ENCODE assay signal across 1 cellular context in genomic region chr9:123929870-123930831, GRCh38.
TF ChIP-seq lines count a peak whose summit lies in the region.

Gene DENND1A, minus strand, starts transcription at chr9:123930126. Its CDS starts 221 bp downstream, at chr9:123929905.

TF ChIP-seq in HepG2, 621 proteins besides CTCF, POLR2A, EP300 and RAD21 (continued from another document and continues in another):
- no peak for TF ChIP-seq ELK4 (CRISPR knock-in tag; IDR thresholded peaks at IDR 0.05; ENCODE audit: borderline replicate concordance)
- TF ChIP-seq ZNF646 (CRISPR knock-in tag; IDR thresholded peaks at IDR 0.05) = no peak
- TF ChIP-seq ZNF570 (CRISPR knock-in tag; IDR thresholded peaks at IDR 0.05; ENCODE audit: borderline replicate concordance) = no peak
- TF ChIP-seq MATR3 (CRISPR knock-in tag; IDR thresholded peaks at IDR 0.05) = no peak
- TF ChIP-seq SALL2 (CRISPR knock-in tag; IDR thresholded peaks at IDR 0.05) = 0 out of 2 replicates have a peak, but pooled peaks have one; percentile 44
- peak; percentile 57 for TF ChIP-seq DMAP1 (CRISPR knock-in tag; IDR thresholded peaks at IDR 0.05)
- TF ChIP-seq GATAD1 (CRISPR knock-in tag; IDR thresholded peaks at IDR 0.05) = no peak
- no peak for TF ChIP-seq ZNF691 (CRISPR knock-in tag; IDR thresholded peaks at IDR 0.05; ENCODE audit: borderline replicate concordance, low read depth)
- no peak for TF ChIP-seq PRPF4 (IDR thresholded peaks at IDR 0.05; ENCODE audit: low read depth, low read length, poor library complexity, severe bottlenecking)
- TF ChIP-seq ARNTL (CRISPR knock-in tag; IDR thresholded peaks at IDR 0.05) = peak; percentile 44; the same call in 1 of the 2 replicates
- no peak for TF ChIP-seq ATF4 (CRISPR knock-in tag; IDR thresholded peaks at IDR 0.05)
- TF ChIP-seq RFX1 (IDR thresholded peaks at IDR 0.05) = no peak
- TF ChIP-seq BRD4 (CRISPR knock-in tag; IDR thresholded peaks at IDR 0.05) = 0 out of 2 replicates have a peak, but pooled peaks have one; percentile 5
- TF ChIP-seq CERS6 (CRISPR knock-in tag; IDR thresholded peaks at IDR 0.05) = no peak
- no peak for TF ChIP-seq ZFYVE20 (CRISPR knock-in tag; IDR thresholded peaks at IDR 0.05; ENCODE audit: borderline replicate concordance, low read depth)
- TF ChIP-seq ZNF362 (CRISPR knock-in tag; IDR thresholded peaks at IDR 0.05; ENCODE audit: borderline replicate concordance) = no peak
- TF ChIP-seq ZNF124 (CRISPR knock-in tag; IDR thresholded peaks at IDR 0.05) = no peak; the same call in 1 of the 2 replicates
- no peak; the same call in 1 of the 2 replicates for TF ChIP-seq STAG1 (CRISPR knock-in tag; IDR thresholded peaks at IDR 0.05)
- no peak for TF ChIP-seq ZNF280D (CRISPR knock-in tag; IDR thresholded peaks at IDR 0.05)
- no peak for TF ChIP-seq ZMAT3 (CRISPR knock-in tag; conservative IDR thresholded peaks at IDR 0.05)
- no peak for TF ChIP-seq ZNF44 (CRISPR knock-in tag; IDR thresholded peaks at IDR 0.05)
- no peak for TF ChIP-seq TRIM22 (IDR thresholded peaks at IDR 0.05)
- no peak for TF ChIP-seq KAT2B (IDR thresholded peaks at IDR 0.05; ENCODE audit: borderline replicate concordance, low read depth, low read length)
- no peak for TF ChIP-seq ZFP41 (CRISPR knock-in tag; IDR thresholded peaks at IDR 0.05; ENCODE audit: borderline replicate concordance)
- TF ChIP-seq SNAPC2 (CRISPR knock-in tag; IDR thresholded peaks at IDR 0.05) = no peak
- peak; percentile 39; the same call in 1 of the 2 replicates for TF ChIP-seq ZNF350 (CRISPR knock-in tag; IDR thresholded peaks at IDR 0.05; ENCODE audit: borderline replicate concordance, low read depth)
- TF ChIP-seq ZNF615 (CRISPR knock-in tag; IDR thresholded peaks at IDR 0.05; ENCODE audit: borderline replicate concordance) = no peak
- TF ChIP-seq ZNF30 (CRISPR knock-in tag; IDR thresholded peaks at IDR 0.05) = 0 out of 2 replicates have a peak, but pooled peaks have one; percentile 68
- TF ChIP-seq MXI1 (IDR thresholded peaks at IDR 0.05; ENCODE audit: borderline replicate concordance, low read depth, low read length) = 0 out of 3 replicates have a peak, but pooled peaks have one; percentile 0
- no peak for TF ChIP-seq FLYWCH1 (CRISPR knock-in tag; IDR thresholded peaks at IDR 0.05)
- TF ChIP-seq ZNF407 (CRISPR knock-in tag; IDR thresholded peaks at IDR 0.05; ENCODE audit: not compliant biosample characterization) = no peak
